16 cellular contexts compared by ENCODE assay signal in genomic region chr6:166670894-166671293, GRCh38. TPM values are rescaled to one million over a fixed set of nuclear protein-coding genes. Genes with fewer than 3 reads are reported as not detected.
DNase-seq lines count a peak whose midpoint lies in the region; ATAC-seq and TF ChIP-seq lines count a peak whose summit lies in the region.
"Had no signal": no experiment of that assay in that cellular context is flagged by ENCODE, and none has a peak within 500 bp of the region (broad histone marks: within the 10 kb centered on the region; RNA-seq: fewer than 3 reads in every experiment).

No MANE protein-coding gene starts in this region.

- H2AFZ ChIP-seq in KMS-11 (ENCODE audit: low read depth) (peak overlapping the region; percentile 24; the same call in 1 of the 2 replicates), parathyroid adenoma (no peak overlapping the region)
- H2AFZ ChIP-seq: GM23338 had no signal

- H3K4me1 ChIP-seq in KMS-11 (ENCODE audit: low read depth, poor library complexity, severe bottlenecking): peaks cover 17% of the 10 kb centered on the region
- peaks cover 3% of the 10 kb centered on the region for H3K4me1 ChIP-seq in RWPE2 (ENCODE audit: insufficient read depth, poor library complexity, severe bottlenecking)
- peaks cover 5% of the 10 kb centered on the region for H3K4me1 ChIP-seq in parathyroid adenoma

- no peaks in the 10 kb centered on the region for H3K9me3 ChIP-seq in RWPE2 (ENCODE audit: severe bottlenecking)
- H3K9me3 ChIP-seq in parathyroid adenoma (ENCODE audit: control insufficient read depth, low read length): no peaks in the 10 kb centered on the region
- H3K9me3 ChIP-seq: Caco-2 had no signal

- H3K27ac ChIP-seq in KMS-11: no peak overlapping the region; the same call in 1 of the 2 replicates
- H3K27ac ChIP-seq in RWPE2 (ENCODE audit: poor library complexity, severe bottlenecking): no peak overlapping the region
- H3K27ac ChIP-seq in parathyroid adenoma: peak overlapping the region; percentile 7
- H3K27ac ChIP-seq in dorsolateral prefrontal cortex: no peak overlapping the region
- H3K27ac ChIP-seq: C4-2B, HL-60 had no signal

- intact Hi-C loops in dorsolateral prefrontal cortex (cut with DNase I): no loop called here

- H3K9ac ChIP-seq in KMS-11: no peak overlapping the region
- H3K9ac ChIP-seq in parathyroid adenoma: no peak overlapping the region

- H3K4me3 ChIP-seq in KMS-11 (IDR thresholded peaks at IDR 0.05; ENCODE audit: insufficient read depth, low read depth, low read length) (no peak overlapping the region), RWPE2 (ENCODE audit: severe bottlenecking) (no peak overlapping the region), epithelial cell of esophagus (ENCODE audit: low read length) (no peak overlapping the region), parathyroid adenoma (ENCODE audit: low read depth, low read length) (no peak overlapping the region), dorsolateral prefrontal cortex (no peak overlapping the region)
- H3K4me3 ChIP-seq: GM23338 had no signal

- TF ChIP-seq CTCF in KMS-11 (conservative IDR thresholded peaks at IDR 0.05; ENCODE audit: low read depth, low read length): no peak
- no peak for TF ChIP-seq CTCF in RWPE2 (IDR thresholded peaks at IDR 0.05; ENCODE audit: poor library complexity, severe bottlenecking)
- no peak for TF ChIP-seq CTCF in epithelial cell of esophagus (IDR thresholded peaks at IDR 0.05; ENCODE audit: insufficient read depth, low read depth, low read length, missing control alignments)
- no peak for TF ChIP-seq CTCF in parathyroid adenoma (IDR thresholded peaks at IDR 0.05)
- TF ChIP-seq CTCF in dorsolateral prefrontal cortex (IDR thresholded peaks at IDR 0.05 in 54 of 56, conservative IDR thresholded peaks at IDR 0.05 in 2 of 56; ENCODE audit: low read depth in 1 of 56, partially characterized antibody in 56 of 56): no peak

- peak overlapping the region; percentile 17; the same call in 1 of the 2 replicates for H3K4me2 ChIP-seq in KMS-11
- H3K4me2 ChIP-seq in parathyroid adenoma (ENCODE audit: low read length): peak overlapping the region; percentile 5
- H3K4me2 ChIP-seq: GM23338 had no signal

- ATAC-seq in RWPE2 (ENCODE audit: low read depth) (peak; percentile 45; the same call in 1 of the 3 replicates), GM19035 (IDR thresholded peaks at IDR 0.05; ENCODE audit: unreplicated experiment) (no peak), GM18909 (IDR thresholded peaks at IDR 0.05; ENCODE audit: poor library complexity, unreplicated experiment) (no peak)

- no peaks in the 10 kb centered on the region for H4K20me1 ChIP-seq in KMS-11 (ENCODE audit: insufficient read depth)

- H3K79me2 ChIP-seq in KMS-11 (ENCODE audit: insufficient read depth, low read depth) (no peaks in the 10 kb centered on the region), parathyroid adenoma (no peaks in the 10 kb centered on the region)

- H3K27me3 ChIP-seq in KMS-11 (ENCODE audit: insufficient read depth, low read depth) (no peaks in the 10 kb centered on the region), RWPE2 (ENCODE audit: insufficient read depth, poor library complexity, severe bottlenecking) (no peaks in the 10 kb centered on the region), parathyroid adenoma (ENCODE audit: control insufficient read depth, insufficient read depth, low read length) (no peaks in the 10 kb centered on the region), dorsolateral prefrontal cortex (no peaks in the 10 kb centered on the region)

- no peaks in the 10 kb centered on the region for H3K36me3 ChIP-seq in KMS-11 (ENCODE audit: insufficient read depth)
- no peaks in the 10 kb centered on the region for H3K36me3 ChIP-seq in RWPE2 (ENCODE audit: low read depth)
- H3K36me3 ChIP-seq in parathyroid adenoma (ENCODE audit: control insufficient read depth, insufficient read depth, low read length): no peaks in the 10 kb centered on the region

- peak; percentile 2 for DNase-seq in RWPE2 (ENCODE audit: low spot score)
- peak; percentile 63 for DNase-seq in epithelial cell of esophagus (ENCODE audit: low read depth)
- no peak for DNase-seq in dorsolateral prefrontal cortex
- DNase-seq: ACHN; AML-193; Caco-2; CD4-positive, alpha-beta T cell; GDM1; HCEC 1CT had no signal

RNA-seq across cellular contexts. Expression of gene RPS6KA2, which starts 43.8 kb away (rescaled TPM):
- total RNA-seq in dorsolateral prefrontal cortex: 100 to 1,000 TPM in 27 of 120 experiments, 10 to 100 TPM in 93; 66.5 to 123 (median 91.5) TPM

Comparison
In these comparisons a context has a peak if more than half of its experiments do, and no peak if none do; other contexts are left out.
1. DNase-seq: peak in RWPE2 (single experiment) and epithelial cell of esophagus (single experiment); none in dorsolateral prefrontal cortex (0 of 10).